1 cellular context compared by ENCODE assay signal in genomic region chr11:95016133-95016532, GRCh38.
TF ChIP-seq lines count a peak whose summit lies in the region.

No MANE protein-coding gene starts in this region.

TF ChIP-seq in GM23338, 12 proteins besides CTCF, POLR2A, EP300 and RAD21:
- TF ChIP-seq ZNF462 (CRISPR knock-in tag; IDR thresholded peaks at IDR 0.05), result no peak
- TF ChIP-seq EZH2 (IDR thresholded peaks at IDR 0.05; ENCODE audit: low read depth, unreplicated experiment), result no peak
- no peak for TF ChIP-seq ZNF331 (CRISPR knock-in tag; IDR thresholded peaks at IDR 0.05; ENCODE audit: low read depth)
- no peak for TF ChIP-seq ETS1 (IDR thresholded peaks at IDR 0.05)
- TF ChIP-seq JUNB (IDR thresholded peaks at IDR 0.05; ENCODE audit: unreplicated experiment), result no peak
- TF ChIP-seq POLR2AphosphoS5 (IDR thresholded peaks at IDR 0.05; ENCODE audit: low read depth), result no peak
- no peak for TF ChIP-seq REST (IDR thresholded peaks at IDR 0.05; ENCODE audit: unreplicated experiment)
- TF ChIP-seq ZNF114 (CRISPR knock-in tag; IDR thresholded peaks at IDR 0.05), result no peak
- no peak for TF ChIP-seq CREB1 (CRISPR knock-in tag; IDR thresholded peaks at IDR 0.05; ENCODE audit: low read depth)
- no peak for TF ChIP-seq STAT1 (IDR thresholded peaks at IDR 0.05; ENCODE audit: unreplicated experiment)
- no peak for TF ChIP-seq NANOG (IDR thresholded peaks at IDR 0.05; ENCODE audit: borderline replicate concordance)
- no peak for TF ChIP-seq EZH2phosphoT487 (IDR thresholded peaks at IDR 0.05; ENCODE audit: unreplicated experiment)
